Comparison of ENCODE assay signal across 19 cellular contexts in the genomic region with DNA sequence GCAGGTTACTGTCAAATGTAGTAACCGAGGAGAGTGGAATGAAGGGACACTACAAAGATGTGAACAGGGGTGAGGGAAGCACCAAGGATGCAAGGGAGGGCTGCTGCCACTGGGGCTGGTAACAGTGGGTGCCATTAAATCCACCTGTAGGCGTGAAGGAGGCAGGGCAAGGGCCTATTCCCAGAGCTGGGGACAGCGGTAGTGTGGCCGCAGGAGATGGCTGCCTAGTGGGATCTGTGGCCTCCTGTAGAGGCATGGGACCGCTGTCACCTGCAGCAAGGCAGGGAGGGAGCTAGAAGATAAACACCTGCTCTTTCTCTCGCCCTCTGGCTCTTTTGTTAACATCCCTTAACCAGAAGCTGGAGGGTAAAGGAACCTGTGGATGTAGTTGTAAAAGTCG.
DNase-seq lines count a peak whose midpoint lies in the region; TF ChIP-seq lines count a peak whose summit lies in the region.
"Had no signal": no experiment of that assay in that cellular context is flagged by ENCODE, and none has a peak within 500 bp of the region (broad histone marks: within the 10 kb centered on the region; RNA-seq: fewer than 3 reads in every experiment).

No MANE protein-coding gene starts in this region.

- no peak overlapping the region for H3K4me2 ChIP-seq in mesenchymal stem cell (ENCODE audit: low read length, poor library complexity, severe bottlenecking)

- H3K36me3 ChIP-seq in HEK293 (ENCODE audit: control insufficient read depth in 2 of 2, insufficient read depth in 1 of 2, low read length in 2 of 2) (no peaks in the 10 kb centered on the region), mesenchymal stem cell (ENCODE audit: control insufficient read depth in 1 of 2, insufficient read depth in 2 of 2, low read depth in 1 of 2, low read length in 2 of 2) (no peaks in the 10 kb centered on the region)

- 98% methylated on average over 6 of the region's 7 CpGs for WGBS in mesenchymal stem cell

- no peak overlapping the region for H3K27ac ChIP-seq in HEK293 (ENCODE audit: extremely low read depth, low read depth, low read length)
- H3K27ac ChIP-seq in mesenchymal stem cell (ENCODE audit: low read length, poor library complexity, severe bottlenecking) = no peak overlapping the region
- H3K27ac ChIP-seq: GM23248 had no signal

- CTCF ChIA-PET in HEK293 (lab: Yijun Ruan, JAX) = interaction anchor here (5.2 kb wide), 1 partner anchor 22 kb away, joined by 35 read pairs; no protein-coding TSS in a partner anchor

- H4K8ac ChIP-seq in mesenchymal stem cell (ENCODE audit: low read length) = peak overlapping the region; percentile 57

- H3K9ac ChIP-seq in mesenchymal stem cell (ENCODE audit: low read length) = no peak overlapping the region
- H3K9ac ChIP-seq: GM23248 had no signal

- no peak overlapping the region for H2BK120ac ChIP-seq in mesenchymal stem cell (ENCODE audit: low read depth, low read length)

- peak overlapping the region; percentile 63 to 73 for H2BK12ac ChIP-seq in mesenchymal stem cell (ENCODE audit: low read length in 2 of 2)

- no peak for TF ChIP-seq CTCF in HEK293 (tag by site-specific recombination; IDR thresholded peaks at IDR 0.05)

- H2BK5ac ChIP-seq in mesenchymal stem cell (ENCODE audit: low read depth, low read length, poor library complexity, severe bottlenecking) = no peak overlapping the region

- H3K27me3 ChIP-seq in mesenchymal stem cell (ENCODE audit: control insufficient read depth in 1 of 2, insufficient read depth in 1 of 2, low read length in 2 of 2) = no peaks in the 10 kb centered on the region

- no peak overlapping the region for H2AK5ac ChIP-seq in mesenchymal stem cell (ENCODE audit: low read length, severe bottlenecking)

- no peaks in the 10 kb centered on the region for H3K79me1 ChIP-seq in mesenchymal stem cell (replicated peaks; ENCODE audit: low read length, poor library complexity, severe bottlenecking)

- POLR2A ChIA-PET in HEK293 (lab: Yijun Ruan, JAX) = no interaction called here

- H3K4me1 ChIP-seq in HEK293 (ENCODE audit: control insufficient read depth, insufficient read depth, low read length) = peaks cover 7% of the 10 kb centered on the region
- no peaks in the 10 kb centered on the region for H3K4me1 ChIP-seq in mesenchymal stem cell (ENCODE audit: control insufficient read depth, insufficient read depth, low read depth, low read length)

- no peak overlapping the region for H3K14ac ChIP-seq in mesenchymal stem cell (ENCODE audit: low read length in 2 of 2)

- H3K9me3 ChIP-seq in HEK293 (ENCODE audit: control insufficient read depth, insufficient read depth, low read depth, low read length) (no peaks in the 10 kb centered on the region), mesenchymal stem cell (ENCODE audit: control insufficient read depth, low read length) (no peaks in the 10 kb centered on the region)

- no peak overlapping the region for H3K23ac ChIP-seq in mesenchymal stem cell (ENCODE audit: low read length in 2 of 2)

- H3K4me3 ChIP-seq in HEK293 (ENCODE audit: low read depth, low read length) (no peak overlapping the region), mesenchymal stem cell (ENCODE audit: insufficient read depth in 1 of 2, low read depth in 1 of 2, low read length in 2 of 2) (peak overlapping the region in 1 of 2 experiments; percentile 14)
- H3K4me3 ChIP-seq: GM23248 had no signal

- peak overlapping the region; percentile 19 for H4K91ac ChIP-seq in mesenchymal stem cell (ENCODE audit: low read length)

- H3K18ac ChIP-seq in mesenchymal stem cell (ENCODE audit: low read depth in 1 of 2, low read length in 2 of 2) = peak overlapping the region in 1 of 2 experiments; percentile 85

- H3K4ac ChIP-seq in mesenchymal stem cell (ENCODE audit: low read depth in 1 of 2, low read length in 2 of 2) = peak overlapping the region; percentile 12 to 15

- peak; percentile 33 for DNase-seq in COR-L47 (lab: John Stamatoyannopoulos, UW)
- peak; percentile 48 for DNase-seq in NCI-H345 treated with DMSO at 0.1 percent for 48 hours (lab: John Stamatoyannopoulos, UW; ENCODE audit: unreplicated experiment)
- DNase-seq in mesenchymal stem cell = no peak
- DNase-seq in AML-193 (lab: John Stamatoyannopoulos, UW) = no peak
- DNase-seq in activated T-cell treated with anti-CD3 and anti-CD28 coated beads, Interleukin-2, amount 50 U/mL, for 1 hour = no peak
- DNase-seq in HuH-7.5 (ENCODE audit: low spot score) = no peak
- DNase-seq: CD4-positive, CD25-positive, alpha-beta regulatory T cell; DMS79; GM23248; NCI-H1092 treated with DMSO at 0.1 percent for 48 hours; NCI-H1694 treated with DMSO at 0.1 percent for 48 hours; NCI-H2171; NCI-H446 treated with DMSO at 0.1 percent for 48 hours; NCI-H774; PC-3; RPMI8226; SIG-M5; T-cell had no signal

- H2AFZ ChIP-seq in mesenchymal stem cell (ENCODE audit: low read depth, low read length) = no peak overlapping the region
- H2AFZ ChIP-seq: GM23248 had no signal

- peak overlapping the region; percentile 6 for H2BK15ac ChIP-seq in mesenchymal stem cell (ENCODE audit: low read depth, poor library complexity, severe bottlenecking)

TF ChIP-seq in HEK293, 187 proteins besides CTCF, POLR2A, EP300 and RAD21 (continues in another document):
- TF ChIP-seq ZNF423 (tag by site-specific recombination; IDR thresholded peaks at IDR 0.05) (no peak), SCRT2 (tag by site-specific recombination; IDR thresholded peaks at IDR 0.05) (peak; percentile 47), ZNF830 (tag by site-specific recombination; IDR thresholded peaks at IDR 0.05; ENCODE audit: low read depth) (no peak), ZBTB21 (tag by site-specific recombination; IDR thresholded peaks at IDR 0.05) (no peak), ZNF544 (tag by site-specific recombination; IDR thresholded peaks at IDR 0.05) (no peak), ZNF571 (tag by site-specific recombination; IDR thresholded peaks at IDR 0.05) (no peak), ZNF664 (tag by site-specific recombination; IDR thresholded peaks at IDR 0.05) (no peak), ZNF404 (tag by site-specific recombination; IDR thresholded peaks at IDR 0.05) (no peak), ZNF585B (tag by site-specific recombination; IDR thresholded peaks at IDR 0.05) (no peak), ZIC2 (tag by site-specific recombination; IDR thresholded peaks at IDR 0.05) (peak; percentile 47)
- TF ChIP-seq, protein P1, sequence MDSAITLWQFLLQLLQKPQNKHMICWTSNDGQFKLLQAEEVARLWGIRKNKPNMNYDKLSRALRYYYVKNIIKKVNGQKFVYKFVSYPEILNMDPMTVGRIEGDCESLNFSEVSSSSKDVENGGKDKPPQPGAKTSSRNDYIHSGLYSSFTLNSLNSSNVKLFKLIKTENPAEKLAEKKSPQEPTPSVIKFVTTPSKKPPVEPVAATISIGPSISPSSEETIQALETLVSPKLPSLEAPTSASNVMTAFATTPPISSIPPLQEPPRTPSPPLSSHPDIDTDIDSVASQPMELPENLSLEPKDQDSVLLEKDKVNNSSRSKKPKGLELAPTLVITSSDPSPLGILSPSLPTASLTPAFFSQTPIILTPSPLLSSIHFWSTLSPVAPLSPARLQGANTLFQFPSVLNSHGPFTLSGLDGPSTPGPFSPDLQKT (IDR thresholded peaks at IDR 0.05; ENCODE audit: borderline replicate concordance, low read depth, low read length) = no peak
- TF ChIP-seq, protein P2, sequence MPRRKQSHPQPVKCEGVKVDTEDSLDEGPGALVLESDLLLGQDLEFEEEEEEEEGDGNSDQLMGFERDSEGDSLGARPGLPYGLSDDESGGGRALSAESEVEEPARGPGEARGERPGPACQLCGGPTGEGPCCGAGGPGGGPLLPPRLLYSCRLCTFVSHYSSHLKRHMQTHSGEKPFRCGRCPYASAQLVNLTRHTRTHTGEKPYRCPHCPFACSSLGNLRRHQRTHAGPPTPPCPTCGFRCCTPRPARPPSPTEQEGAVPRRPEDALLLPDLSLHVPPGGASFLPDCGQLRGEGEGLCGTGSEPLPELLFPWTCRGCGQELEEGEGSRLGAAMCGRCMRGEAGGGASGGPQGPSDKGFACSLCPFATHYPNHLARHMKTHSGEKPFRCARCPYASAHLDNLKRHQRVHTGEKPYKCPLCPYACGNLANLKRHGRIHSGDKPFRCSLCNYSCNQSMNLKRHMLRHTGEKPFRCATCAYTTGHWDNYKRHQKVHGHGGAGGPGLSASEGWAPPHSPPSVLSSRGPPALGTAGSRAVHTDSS (tag by site-specific recombination; IDR thresholded peaks at IDR 0.05) = no peak
- TF ChIP-seq, protein P3, sequence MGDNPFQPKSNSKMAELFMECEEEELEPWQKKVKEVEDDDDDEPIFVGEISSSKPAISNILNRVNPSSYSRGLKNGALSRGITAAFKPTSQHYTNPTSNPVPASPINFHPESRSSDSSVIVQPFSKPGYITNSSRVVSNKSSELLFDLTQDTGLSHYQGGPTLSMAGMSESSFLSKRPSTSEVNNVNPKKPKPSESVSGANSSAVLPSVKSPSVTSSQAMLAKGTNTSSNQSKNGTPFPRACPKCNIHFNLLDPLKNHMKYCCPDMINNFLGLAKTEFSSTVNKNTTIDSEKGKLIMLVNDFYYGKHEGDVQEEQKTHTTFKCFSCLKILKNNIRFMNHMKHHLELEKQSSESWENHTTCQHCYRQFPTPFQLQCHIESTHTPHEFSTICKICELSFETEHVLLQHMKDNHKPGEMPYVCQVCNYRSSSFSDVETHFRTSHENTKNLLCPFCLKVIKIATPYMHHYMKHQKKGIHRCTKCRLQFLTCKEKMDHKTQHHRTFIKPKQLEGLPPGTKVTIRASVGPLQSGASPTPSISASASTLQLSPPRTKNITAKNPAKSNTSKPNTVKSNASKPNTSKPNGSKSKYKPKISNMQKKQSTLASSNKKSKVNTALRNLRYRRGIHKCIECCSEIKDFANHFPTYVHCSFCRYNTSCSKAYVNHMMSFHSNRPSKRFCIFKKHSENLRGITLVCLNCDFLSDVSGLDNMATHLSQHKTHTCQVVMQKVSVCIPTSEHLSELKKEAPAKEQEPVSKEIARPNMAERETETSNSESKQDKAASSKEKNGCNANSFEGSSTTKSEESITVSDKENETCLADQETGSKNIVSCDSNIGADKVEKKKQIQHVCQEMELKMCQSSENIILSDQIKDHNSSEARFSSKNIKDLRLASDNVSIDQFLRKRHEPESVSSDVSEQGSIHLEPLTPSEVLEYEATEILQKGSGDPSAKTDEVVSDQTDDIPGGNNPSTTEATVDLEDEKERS (tag by site-specific recombination; IDR thresholded peaks at IDR 0.05) = no peak
- TF ChIP-seq, protein P4, sequence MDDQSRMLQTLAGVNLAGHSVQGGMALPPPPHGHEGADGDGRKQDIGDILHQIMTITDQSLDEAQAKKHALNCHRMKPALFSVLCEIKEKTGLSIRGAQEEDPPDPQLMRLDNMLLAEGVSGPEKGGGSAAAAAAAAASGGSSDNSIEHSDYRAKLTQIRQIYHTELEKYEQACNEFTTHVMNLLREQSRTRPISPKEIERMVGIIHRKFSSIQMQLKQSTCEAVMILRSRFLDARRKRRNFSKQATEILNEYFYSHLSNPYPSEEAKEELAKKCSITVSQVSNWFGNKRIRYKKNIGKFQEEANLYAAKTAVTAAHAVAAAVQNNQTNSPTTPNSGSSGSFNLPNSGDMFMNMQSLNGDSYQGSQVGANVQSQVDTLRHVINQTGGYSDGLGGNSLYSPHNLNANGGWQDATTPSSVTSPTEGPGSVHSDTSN (CRISPR knock-in tag; IDR thresholded peaks at IDR 0.05) = no peak

Comparison
In these comparisons a context has a peak if more than half of its experiments do, and no peak if none do; other contexts are left out.
1. DNase-seq: peak in COR-L47 (single experiment) and NCI-H345 treated with DMSO at 0.1 percent for 48 hours (single experiment); none in mesenchymal stem cell (single experiment), AML-193 (0 of 2), activated T-cell treated with anti-CD3 and anti-CD28 coated beads, Interleukin-2, amount 50 U/mL, for 1 hour (single experiment) and HuH-7.5 (single experiment).